ENCODE assay signal across 15 cellular contexts in the genomic region with DNA sequence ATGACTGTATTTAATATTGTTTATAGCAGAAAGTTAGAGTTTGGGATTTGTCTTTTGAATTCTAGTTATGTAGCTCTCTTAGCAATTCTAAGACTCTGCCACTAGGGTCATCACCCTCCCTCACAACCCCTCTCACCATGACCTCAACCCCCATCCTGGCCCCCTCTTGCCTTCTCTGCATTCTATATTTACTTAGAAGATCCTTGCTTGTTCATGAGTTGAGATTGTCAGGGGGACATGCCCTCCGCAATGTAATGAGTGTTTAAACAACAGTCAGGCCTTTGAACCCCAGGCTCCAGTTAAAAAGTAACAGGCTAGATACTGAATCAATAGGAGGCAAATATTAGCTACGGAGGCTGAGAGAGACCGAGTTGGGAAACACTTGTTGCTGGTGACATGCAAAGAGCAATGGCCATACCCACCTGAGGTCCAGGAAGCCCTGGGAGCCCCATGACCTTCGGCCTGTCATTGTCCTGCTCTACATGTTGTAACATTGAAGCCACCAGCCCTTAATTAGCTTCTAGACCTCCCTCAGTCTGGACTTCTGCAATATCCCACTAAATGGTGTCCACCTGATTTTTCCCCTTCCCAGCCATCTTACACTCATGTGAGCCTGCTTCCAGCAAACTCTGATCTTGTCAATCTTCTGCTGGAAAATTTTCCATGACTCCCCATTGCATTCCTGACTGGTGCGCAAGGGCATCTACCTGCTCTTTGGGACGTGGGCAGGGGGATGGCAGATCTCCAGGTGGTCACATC.
A peak's percentile ranks its signal among the peaks of the same experiment; 100 is the strongest.
DNase-seq lines count a peak whose midpoint lies in the region; ATAC-seq, FAIRE-seq and TF ChIP-seq lines count a peak whose summit lies in the region.
"Had no signal": no experiment of that assay in that cellular context is flagged by ENCODE, and none has a peak within 500 bp of the region (broad histone marks: within the 10 kb centered on the region; RNA-seq: fewer than 3 reads in every experiment).

No MANE protein-coding gene starts in this region.

- H4K5ac ChIP-seq in H9 (ENCODE audit: insufficient read length, low read depth, low read length), result no peak overlapping the region
- no peak overlapping the region for H4K5ac ChIP-seq in H1 (ENCODE audit: insufficient read length, low read depth, low read length)

- peaks cover 86% of the 10 kb centered on the region for H3K4me1 ChIP-seq in BLaER1
- H3K4me1 ChIP-seq in H9 (ENCODE audit: insufficient read depth, low read length), result no peaks in the 10 kb centered on the region
- peaks cover 0 to 3% (median 1%) of the 10 kb centered on the region in 4 experiments; a peak in 5 of 7 replicates for H3K4me1 ChIP-seq in H1 (replicated peaks in 1 of 4; ENCODE audit: control insufficient read depth in 3 of 4, insufficient read depth in 4 of 4, low read length in 3 of 4)
- peaks cover 0 to 86% (median 24%) of the 10 kb centered on the region in 4 donors for H3K4me1 ChIP-seq in right lobe of liver
- H3K4me1 ChIP-seq in Karpas-422 (ENCODE audit: low read length), result no peaks in the 10 kb centered on the region

- H3K27ac ChIP-seq in BLaER1 (no peak overlapping the region), H9 (ENCODE audit: insufficient read length, low read depth, low read length) (no peak overlapping the region), H1 (ENCODE audit: low read depth, low read length) (no peak overlapping the region), right lobe of liver (peak overlapping the region; percentile 78 to 99 (median 79)), Karpas-422 (ENCODE audit: low read length) (no peak overlapping the region)
- H3K27ac ChIP-seq: SK-N-MC had no signal

- H2AFZ ChIP-seq in H9 (ENCODE audit: low read length) (no peak overlapping the region), H1 (ENCODE audit: low read length) (no peak overlapping the region), Karpas-422 (ENCODE audit: low read length) (no peak overlapping the region)

- H4K8ac ChIP-seq in H9 (replicated peaks; ENCODE audit: insufficient read length, low read depth, low read length) (no peak overlapping the region), H1 (ENCODE audit: extremely low read depth, insufficient read depth, low read length) (no peak overlapping the region)

- no peak overlapping the region for H4K91ac ChIP-seq in H9 (ENCODE audit: insufficient read length, low read depth, low read length)
- no peak overlapping the region for H4K91ac ChIP-seq in H1 (replicated peaks; ENCODE audit: insufficient read length, low read length)

- H3K4me2 ChIP-seq in BLaER1, result peak overlapping the region; percentile 77
- no peak overlapping the region for H3K4me2 ChIP-seq in H9 (ENCODE audit: insufficient read depth, insufficient read length, low read length)
- H3K4me2 ChIP-seq in H1 (ENCODE audit: insufficient read depth in 1 of 2, low read depth in 2 of 2, low read length in 2 of 2), result no peak overlapping the region
- H3K4me2 ChIP-seq in Karpas-422 (ENCODE audit: low read depth, low read length, poor library complexity, severe bottlenecking), result no peak overlapping the region

- H3K27me3 Mint-ChIP-seq in H9 (ENCODE audit: low read depth), result no peaks in the 10 kb centered on the region
- peaks cover 60% of the 10 kb centered on the region for H3K27me3 Mint-ChIP-seq in mesothelial cell of epicardium (ENCODE audit: low read depth)

- H3T11ph ChIP-seq in H9 (ENCODE audit: low read length), result no peak overlapping the region

- CTCF ChIA-PET in H1 (lab: Charles Lee; ENCODE audit: partially characterized antibody), result interaction anchor here (0.7 to 5.2 kb wide), 22 partner anchors 9 to 356 kb away, joined by 3 to 39 read pairs (median 5); no protein-coding TSS in a partner anchor
- CTCF ChIA-PET in GM10248 (lab: Yijun Ruan, JAX), result interaction anchor here (1.5 kb wide), 2 partner anchors 35 to 355 kb away, joined by 3 to 4 read pairs; no protein-coding TSS in a partner anchor

- TF ChIP-seq POLR2A in H1 (IDR thresholded peaks at IDR 0.05; ENCODE audit: control extremely low read depth in 1 of 2, low read depth in 2 of 2, low read length in 2 of 2), result no peak
- TF ChIP-seq POLR2A in right lobe of liver (IDR thresholded peaks at IDR 0.05), result no peak

- no peaks in the 10 kb centered on the region for H3K9me3 Mint-ChIP-seq in H9
- no peaks in the 10 kb centered on the region for H3K9me3 Mint-ChIP-seq in mesothelial cell of epicardium

- WGBS in H9 (ENCODE audit: extremely low coverage, insufficient read length, low lambda C conversion rate), result no CpG with 5 or more reads among the region's 6 CpGs
- WGBS in H1 (ENCODE audit: extremely low coverage in 1 of 2, insufficient coverage in 1 of 2, insufficient read length in 1 of 2, insufficient replicate concordance in 2 of 2, low coverage in 1 of 2, low lambda C conversion rate in 2 of 2, missing lambda C conversion rate in 1 of 2), 2 experiments, result 83% methylated on average over 6 of the region's 6 CpGs; no CpG with 5 or more reads in 1 of the 2 experiments
- 18% methylated on average over 6 of the region's 6 CpGs for WGBS in right lobe of liver (ENCODE audit: insufficient coverage, low coverage, low lambda C conversion rate, missing lambda C conversion rate)

- H3K36me3 ChIP-seq in BLaER1 (no peaks in the 10 kb centered on the region), H1 (ENCODE audit: control insufficient read depth in 2 of 4, insufficient read depth in 4 of 4, low read length in 3 of 4) (no peaks in the 10 kb centered on the region), right lobe of liver (no peaks in the 10 kb centered on the region), Karpas-422 (ENCODE audit: insufficient read depth, low read length) (no peaks in the 10 kb centered on the region)

- H3K18ac ChIP-seq in H9 (ENCODE audit: insufficient read length, low read depth, low read length) (no peak overlapping the region), H1 (ENCODE audit: extremely low read depth, low read length) (no peak overlapping the region)

- peak overlapping the region in 1 of 3 experiments; percentile 59; a peak in 1 of 7 replicates for H3K27ac Mint-ChIP-seq in H9
- no peak overlapping the region for H3K27ac Mint-ChIP-seq in mesothelial cell of epicardium

- H2BK20ac ChIP-seq in H9 (ENCODE audit: low read depth, low read length, poor library complexity, severe bottlenecking) (no peak overlapping the region), H1 (ENCODE audit: low read length) (no peak overlapping the region)

- intact Hi-C loops in right lobe of liver (cut with DNase I), result no loop called here

- H3K4ac ChIP-seq in H9 (ENCODE audit: low read depth, low read length) (no peak overlapping the region), H1 (replicated peaks; ENCODE audit: insufficient read length, low read depth, low read length) (no peak overlapping the region)

- H2BK5ac ChIP-seq in H9 (ENCODE audit: insufficient read length, low read length), result no peak overlapping the region
- no peak overlapping the region for H2BK5ac ChIP-seq in H1 (ENCODE audit: low read depth, low read length)

- TF ChIP-seq EP300 in H1 (IDR thresholded peaks at IDR 0.05; ENCODE audit: borderline replicate concordance in 1 of 2, low read depth in 2 of 2, low read length in 2 of 2), result no peak

- H3K23ac ChIP-seq in H9 (ENCODE audit: insufficient read length, low read depth, low read length) (no peak overlapping the region), H1 (ENCODE audit: insufficient read length) (no peak overlapping the region)

- peak in 1 of 2 experiments; percentile 31; a peak in 1 of 4 replicates for TF ChIP-seq RAD21 in H1 (IDR thresholded peaks at IDR 0.05 in 1 of 2, conservative IDR thresholded peaks at IDR 0.05 in 1 of 2; ENCODE audit: low read depth in 2 of 2, low read length in 2 of 2)

- no peak overlapping the region for H3K4me3 Mint-ChIP-seq in H9
- no peak overlapping the region for H3K4me3 Mint-ChIP-seq in mesothelial cell of epicardium

- no peak overlapping the region for H3K9ac ChIP-seq in BLaER1
- H3K9ac ChIP-seq in H9 (ENCODE audit: extremely low read depth, insufficient read length, low read length), result no peak overlapping the region
- H3K9ac ChIP-seq in H1 (replicated peaks in 1 of 4; ENCODE audit: extremely low read depth in 1 of 4, low read depth in 3 of 4, low read length in 3 of 4), result no peak overlapping the region
- no peak overlapping the region for H3K9ac ChIP-seq in Karpas-422 (ENCODE audit: low read length)

- POLR2A ChIA-PET in H1 (lab: Charles Lee; ENCODE audit: partially characterized antibody) (no interaction called here), GM10248 (lab: Yijun Ruan, JAX) (no interaction called here)

- H4K20me1 ChIP-seq in BLaER1 (no peaks in the 10 kb centered on the region), H9 (ENCODE audit: control insufficient read depth, insufficient read depth, insufficient read length) (no peaks in the 10 kb centered on the region), H1 (replicated peaks in 1 of 2; ENCODE audit: control insufficient read depth in 1 of 2, insufficient read depth in 2 of 2, low read length in 2 of 2) (no peaks in the 10 kb centered on the region), Karpas-422 (ENCODE audit: insufficient read depth, low read depth, low read length) (no peaks in the 10 kb centered on the region)

- H3K79me1 ChIP-seq in H9 (ENCODE audit: insufficient read depth, low read depth, low read length, poor library complexity, severe bottlenecking) (no peaks in the 10 kb centered on the region), H1 (ENCODE audit: low read depth, low read length) (no peaks in the 10 kb centered on the region)

- peak; percentile 13 for FAIRE-seq in H1 (lab: Jason Lieb, UNC)

- H3K56ac ChIP-seq in H9 (ENCODE audit: insufficient read length, low read depth, low read length) (no peak overlapping the region), H1 (replicated peaks; ENCODE audit: insufficient read length, low read depth, low read length) (no peak overlapping the region)

- H3K9me3 ChIP-seq in BLaER1, result no peaks in the 10 kb centered on the region
- H3K9me3 ChIP-seq in H9 (ENCODE audit: control insufficient read depth, low read depth, low read length), result no peaks in the 10 kb centered on the region
- H3K9me3 ChIP-seq in H1 (ENCODE audit: insufficient read depth in 2 of 2, low read depth in 1 of 2, low read length in 1 of 2), result no peaks in the 10 kb centered on the region
- no peaks in the 10 kb centered on the region for H3K9me3 ChIP-seq in right lobe of liver
- H3K9me3 ChIP-seq in Karpas-422 (ENCODE audit: low read length), result no peaks in the 10 kb centered on the region

- H3K23me2 ChIP-seq in H9 (ENCODE audit: insufficient read length, low read depth, low read length, poor library complexity, severe bottlenecking) (no peaks in the 10 kb centered on the region), H1 (ENCODE audit: low read depth, low read length) (no peaks in the 10 kb centered on the region; the same call in 1 of the 2 replicates)

- ATAC-seq in right lobe of liver, result peak; percentile 54 to 81 (median 65)
- ATAC-seq: Panc1, Right ventricle myocardium inferior had no signal

- no peak overlapping the region for H2BK120ac ChIP-seq in H9 (ENCODE audit: low read depth, low read length, poor library complexity, severe bottlenecking)
- no peak overlapping the region for H2BK120ac ChIP-seq in H1 (replicated peaks; ENCODE audit: low read depth, low read length)

- H3K27me3 ChIP-seq in BLaER1 (no peaks in the 10 kb centered on the region), H9 (ENCODE audit: insufficient read depth, low read length) (no peaks in the 10 kb centered on the region), H1 (replicated peaks in 1 of 4; ENCODE audit: control insufficient read depth in 3 of 4, extremely low read depth in 1 of 4, insufficient read depth in 3 of 4, low read length in 3 of 4) (no peaks in the 10 kb centered on the region), right lobe of liver (no peaks in the 10 kb centered on the region), Karpas-422 (ENCODE audit: low read length) (no peaks in the 10 kb centered on the region)

- DNase-seq in H9, result no peak
- no peak for DNase-seq in H1 (ENCODE audit: low read depth in 1 of 2, low spot score in 2 of 2)
- peak; percentile 79 to 93 (median 89) for DNase-seq in right lobe of liver
- no peak for DNase-seq in G401 (ENCODE audit: low spot score)
- no peak for DNase-seq in GM10248 (ENCODE audit: extremely low spot score)
- DNase-seq in Karpas-422, result no peak
- no peak for DNase-seq in mesothelial cell of epicardium (ENCODE audit: low spot score in 2 of 2, unreplicated experiment in 2 of 2)
- DNase-seq: HCEC 1CT; NCI-H226; NCI-H526; NK-92 treated with Interleukin-12 subunit alpha and Interleukin-12 subunit beta, amount 100 ng/mL, for 24 hours had no signal

- H3K4me1 Mint-ChIP-seq in H9, result peaks cover 8 to 12% of the 10 kb centered on the region in 2 experiments; a peak in 3 of 4 replicates
- peaks cover 9% of the 10 kb centered on the region for H3K4me1 Mint-ChIP-seq in mesothelial cell of epicardium

- H3K79me2 ChIP-seq in H9 (ENCODE audit: insufficient read depth, low read length), result no peaks in the 10 kb centered on the region
- H3K79me2 ChIP-seq in H1 (ENCODE audit: control insufficient read depth in 1 of 2, insufficient read depth in 2 of 2, low read length in 2 of 2), result no peaks in the 10 kb centered on the region
- no peaks in the 10 kb centered on the region for H3K79me2 ChIP-seq in Karpas-422 (ENCODE audit: low read length)

- no peak overlapping the region for H2BK12ac ChIP-seq in H9 (ENCODE audit: insufficient read length, low read depth, low read length)
- H2BK12ac ChIP-seq in H1 (ENCODE audit: low read depth, low read length), result no peak overlapping the region

- no peak overlapping the region for H3K4me3 ChIP-seq in BLaER1
- H3K4me3 ChIP-seq in H1 (ENCODE audit: extremely low read depth in 1 of 4, insufficient read depth in 2 of 4, low read depth in 3 of 4, low read length in 4 of 4), result no peak overlapping the region
- H3K4me3 ChIP-seq in right lobe of liver, result peak overlapping the region in 2 of 3 donors; percentile 42 to 49
- H3K4me3 ChIP-seq in Karpas-422 (ENCODE audit: low read length), result no peak overlapping the region
- H3K4me3 ChIP-seq: SK-N-MC had no signal

- no peaks in the 10 kb centered on the region for H3K9me2 ChIP-seq in Karpas-422 (replicated peaks; ENCODE audit: insufficient read depth, low read length)

- H3K14ac ChIP-seq in H9 (ENCODE audit: insufficient read depth, low read length) (no peak overlapping the region), H1 (ENCODE audit: insufficient read length) (no peak overlapping the region)

- H3K36me3 Mint-ChIP-seq in H9 (ENCODE audit: insufficient read depth in 1 of 3, low read depth in 3 of 3), result no peaks in the 10 kb centered on the region
- H3K36me3 Mint-ChIP-seq in mesothelial cell of epicardium, result no peaks in the 10 kb centered on the region

- H2BK15ac ChIP-seq in H9 (ENCODE audit: low read depth, low read length) (no peak overlapping the region), H1 (ENCODE audit: low read length) (no peak overlapping the region)

- in situ Hi-C loops in G401 (cut with HindIII; ENCODE audit: low sequenced_read_pairs), result no loop called here

- H2AK5ac ChIP-seq in H9 (ENCODE audit: insufficient read length, low read length), result no peak overlapping the region
- no peak overlapping the region; the same call in 1 of the 2 replicates for H2AK5ac ChIP-seq in H1 (ENCODE audit: low read depth, low read length)

- TF ChIP-seq CTCF in H9 (conservative IDR thresholded peaks at IDR 0.05) (peak; percentile 49), H1 (IDR thresholded peaks at IDR 0.05; ENCODE audit: control extremely low read depth in 1 of 3, insufficient read depth in 1 of 3, low read depth in 1 of 3, low read length in 3 of 3) (peak; percentile 1 to 28 (median 15); a peak in 3 of 4 replicates), right lobe of liver (IDR thresholded peaks at IDR 0.05) (no peak), GM10248 (IDR thresholded peaks at IDR 0.05; ENCODE audit: control extremely low read depth, extremely low read depth, low read depth, missing control alignments) (no peak), mesothelial cell of epicardium (IDR thresholded peaks at IDR 0.05; ENCODE audit: unreplicated experiment) (no peak)

Comparison
In these comparisons a context has a peak if more than half of its experiments do, and no peak if none do; other contexts are left out.
1. H3K27ac ChIP-seq: peak in right lobe of liver (3 of 3); none in BLaER1 (single experiment), H9 (single experiment), H1 (single experiment) and Karpas-422 (single experiment).
2. H3K4me3 ChIP-seq: peak in right lobe of liver (2 of 3); none in BLaER1 (single experiment), H1 (0 of 4) and Karpas-422 (single experiment).
3. DNase-seq: peak in right lobe of liver (3 of 3); none in H9 (single experiment), H1 (0 of 2), G401 (single experiment), GM10248 (single experiment), Karpas-422 (single experiment) and mesothelial cell of epicardium (0 of 2).
4. CTCF ChIP-seq: peak in H9 (single experiment) and H1 (3 of 3); none in right lobe of liver (0 of 4), GM10248 (single experiment) and mesothelial cell of epicardium (single experiment).